ENCODE assay signal across 12 cellular contexts in the genomic region with DNA sequence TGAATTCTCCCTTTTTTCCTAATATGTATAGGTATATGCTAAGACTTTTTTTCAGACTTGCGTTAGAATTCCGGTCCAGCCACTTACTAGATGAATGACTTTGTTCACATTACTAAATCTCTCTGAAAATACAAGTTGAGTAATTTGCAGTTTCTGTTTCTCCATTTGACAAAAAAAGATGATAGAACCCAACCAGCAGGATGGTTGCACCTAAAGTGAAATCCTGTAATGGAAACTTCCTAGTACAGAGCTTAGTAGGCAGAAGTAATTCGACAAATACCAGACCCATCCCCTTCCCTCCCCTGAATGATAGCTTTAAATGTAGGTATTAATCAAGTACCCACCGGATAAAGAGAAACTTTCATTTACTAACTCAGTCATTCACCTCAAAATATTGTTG.
DNase-seq lines count a peak whose midpoint lies in the region; ATAC-seq and TF ChIP-seq lines count a peak whose summit lies in the region.
"Had no signal": no experiment of that assay in that cellular context is flagged by ENCODE, and none has a peak within 500 bp of the region (broad histone marks: within the 10 kb centered on the region; RNA-seq: fewer than 3 reads in every experiment).

No MANE protein-coding gene starts in this region.

- no peak overlapping the region for H3K9ac ChIP-seq in SK-N-MC (ENCODE audit: insufficient read length)

- H3K27me3 ChIP-seq in GM23338 (ENCODE audit: insufficient read depth), result no peaks in the 10 kb centered on the region

- H3K36me3 Mint-ChIP-seq in natural killer cell (no peaks in the 10 kb centered on the region), GM23338 (ENCODE audit: low read depth) (no peaks in the 10 kb centered on the region)

- H3K27ac ChIP-seq in SK-N-MC, result peak overlapping the region; percentile 65; the same call in 1 of the 2 replicates
- H3K27ac ChIP-seq in GM23338 (ENCODE audit: low read depth), result no peak overlapping the region

- H3K9me3 Mint-ChIP-seq in natural killer cell, result no peaks in the 10 kb centered on the region
- no peaks in the 10 kb centered on the region for H3K9me3 Mint-ChIP-seq in GM23338

- TF ChIP-seq CTCF in natural killer cell (IDR thresholded peaks at IDR 0.05) (no peak), GM23338 (conservative IDR thresholded peaks at IDR 0.05; ENCODE audit: low read depth in 2 of 2) (no peak)

- intact Hi-C loops in natural killer cell (cut with micrococcal nuclease), result loop anchor here (5.0 kb wide), 3 partner anchors 35 to 75 kb away; no protein-coding TSS in a partner anchor

- H3K27ac Mint-ChIP-seq in natural killer cell (peak overlapping the region; percentile 84 to 90), GM23338 (no peak overlapping the region)

- peak overlapping the region; percentile 72 for H3K4me3 Mint-ChIP-seq in natural killer cell
- H3K4me3 Mint-ChIP-seq in GM23338, result no peak overlapping the region

- 0 out of 2 replicates have a peak, but pooled peaks cover 3% of the 10 kb centered on the region for H3K9me2 ChIP-seq in GM23338 (ENCODE audit: insufficient read depth)

- no peaks in the 10 kb centered on the region for H3K79me2 ChIP-seq in GM23338 (replicated peaks; ENCODE audit: insufficient read depth)

- H3K4me3 ChIP-seq in SK-N-MC (peak overlapping the region; percentile 52; the same call in 1 of the 2 replicates), GM23338 (no peak overlapping the region)
- H3K4me3 ChIP-seq: skin epidermis had no signal

- no peak overlapping the region for H2AFZ ChIP-seq in GM23338

- H3K4me1 ChIP-seq in GM23338 (ENCODE audit: insufficient read depth), result peaks cover 7% of the 10 kb centered on the region; the same call in 1 of the 2 replicates

- DNase-seq in SK-N-MC (ENCODE audit: low read depth, low spot score) (no peak), natural killer cell (no peak), NCI-H1092 (lab: John Stamatoyannopoulos, UW) (no peak), NCI-H2029 (lab: John Stamatoyannopoulos, UW) (no peak), cerebellar cortex (ENCODE audit: low spot score) (no peak), GM23338 (ENCODE audit: low spot score) (no peak)
- DNase-seq: activated CD4-positive, alpha-beta T cell treated with anti-CD3 and anti-CD28 coated beads for 4 hours; DMS153; GOT3 had no signal

- H3K4me1 Mint-ChIP-seq in natural killer cell (peaks cover 33 to 62% of the 10 kb centered on the region in 2 donors), GM23338 (peaks cover 3% of the 10 kb centered on the region; the same call in 2 of the 3 replicates)

- no peaks in the 10 kb centered on the region for H3K9me3 ChIP-seq in SK-N-MC (ENCODE audit: low read depth, low read length)

- H3F3A ChIP-seq in GM23338 (replicated peaks; ENCODE audit: low read depth), result no peaks in the 10 kb centered on the region

- no peaks in the 10 kb centered on the region for H3K36me3 ChIP-seq in SK-N-MC (ENCODE audit: insufficient read depth, low read length)
- H3K36me3 ChIP-seq in GM23338 (ENCODE audit: insufficient read depth), result no peaks in the 10 kb centered on the region

- H3K27me3 Mint-ChIP-seq in natural killer cell (ENCODE audit: low read depth in 2 of 2) (no peaks in the 10 kb centered on the region), GM23338 (ENCODE audit: insufficient read depth, low read depth, poor library complexity) (no peaks in the 10 kb centered on the region)

- H3K4me2 ChIP-seq in GM23338, result no peak overlapping the region

- ATAC-seq in GM18499 (IDR thresholded peaks at IDR 0.05; ENCODE audit: insufficient read depth, unreplicated experiment) (peak; percentile 52), GM21390 (IDR thresholded peaks at IDR 0.05; ENCODE audit: unreplicated experiment) (peak; percentile 66), natural killer cell (peak in 1 of 3 donors; percentile 49), GM23338 (no peak)

- no peaks in the 10 kb centered on the region; the same call in 1 of the 2 replicates for H4K20me1 ChIP-seq in GM23338 (replicated peaks; ENCODE audit: insufficient read depth)

TF ChIP-seq in GM23338, 12 proteins besides CTCF, POLR2A, EP300 and RAD21 (continues in another document):
- TF ChIP-seq, protein P1, sequence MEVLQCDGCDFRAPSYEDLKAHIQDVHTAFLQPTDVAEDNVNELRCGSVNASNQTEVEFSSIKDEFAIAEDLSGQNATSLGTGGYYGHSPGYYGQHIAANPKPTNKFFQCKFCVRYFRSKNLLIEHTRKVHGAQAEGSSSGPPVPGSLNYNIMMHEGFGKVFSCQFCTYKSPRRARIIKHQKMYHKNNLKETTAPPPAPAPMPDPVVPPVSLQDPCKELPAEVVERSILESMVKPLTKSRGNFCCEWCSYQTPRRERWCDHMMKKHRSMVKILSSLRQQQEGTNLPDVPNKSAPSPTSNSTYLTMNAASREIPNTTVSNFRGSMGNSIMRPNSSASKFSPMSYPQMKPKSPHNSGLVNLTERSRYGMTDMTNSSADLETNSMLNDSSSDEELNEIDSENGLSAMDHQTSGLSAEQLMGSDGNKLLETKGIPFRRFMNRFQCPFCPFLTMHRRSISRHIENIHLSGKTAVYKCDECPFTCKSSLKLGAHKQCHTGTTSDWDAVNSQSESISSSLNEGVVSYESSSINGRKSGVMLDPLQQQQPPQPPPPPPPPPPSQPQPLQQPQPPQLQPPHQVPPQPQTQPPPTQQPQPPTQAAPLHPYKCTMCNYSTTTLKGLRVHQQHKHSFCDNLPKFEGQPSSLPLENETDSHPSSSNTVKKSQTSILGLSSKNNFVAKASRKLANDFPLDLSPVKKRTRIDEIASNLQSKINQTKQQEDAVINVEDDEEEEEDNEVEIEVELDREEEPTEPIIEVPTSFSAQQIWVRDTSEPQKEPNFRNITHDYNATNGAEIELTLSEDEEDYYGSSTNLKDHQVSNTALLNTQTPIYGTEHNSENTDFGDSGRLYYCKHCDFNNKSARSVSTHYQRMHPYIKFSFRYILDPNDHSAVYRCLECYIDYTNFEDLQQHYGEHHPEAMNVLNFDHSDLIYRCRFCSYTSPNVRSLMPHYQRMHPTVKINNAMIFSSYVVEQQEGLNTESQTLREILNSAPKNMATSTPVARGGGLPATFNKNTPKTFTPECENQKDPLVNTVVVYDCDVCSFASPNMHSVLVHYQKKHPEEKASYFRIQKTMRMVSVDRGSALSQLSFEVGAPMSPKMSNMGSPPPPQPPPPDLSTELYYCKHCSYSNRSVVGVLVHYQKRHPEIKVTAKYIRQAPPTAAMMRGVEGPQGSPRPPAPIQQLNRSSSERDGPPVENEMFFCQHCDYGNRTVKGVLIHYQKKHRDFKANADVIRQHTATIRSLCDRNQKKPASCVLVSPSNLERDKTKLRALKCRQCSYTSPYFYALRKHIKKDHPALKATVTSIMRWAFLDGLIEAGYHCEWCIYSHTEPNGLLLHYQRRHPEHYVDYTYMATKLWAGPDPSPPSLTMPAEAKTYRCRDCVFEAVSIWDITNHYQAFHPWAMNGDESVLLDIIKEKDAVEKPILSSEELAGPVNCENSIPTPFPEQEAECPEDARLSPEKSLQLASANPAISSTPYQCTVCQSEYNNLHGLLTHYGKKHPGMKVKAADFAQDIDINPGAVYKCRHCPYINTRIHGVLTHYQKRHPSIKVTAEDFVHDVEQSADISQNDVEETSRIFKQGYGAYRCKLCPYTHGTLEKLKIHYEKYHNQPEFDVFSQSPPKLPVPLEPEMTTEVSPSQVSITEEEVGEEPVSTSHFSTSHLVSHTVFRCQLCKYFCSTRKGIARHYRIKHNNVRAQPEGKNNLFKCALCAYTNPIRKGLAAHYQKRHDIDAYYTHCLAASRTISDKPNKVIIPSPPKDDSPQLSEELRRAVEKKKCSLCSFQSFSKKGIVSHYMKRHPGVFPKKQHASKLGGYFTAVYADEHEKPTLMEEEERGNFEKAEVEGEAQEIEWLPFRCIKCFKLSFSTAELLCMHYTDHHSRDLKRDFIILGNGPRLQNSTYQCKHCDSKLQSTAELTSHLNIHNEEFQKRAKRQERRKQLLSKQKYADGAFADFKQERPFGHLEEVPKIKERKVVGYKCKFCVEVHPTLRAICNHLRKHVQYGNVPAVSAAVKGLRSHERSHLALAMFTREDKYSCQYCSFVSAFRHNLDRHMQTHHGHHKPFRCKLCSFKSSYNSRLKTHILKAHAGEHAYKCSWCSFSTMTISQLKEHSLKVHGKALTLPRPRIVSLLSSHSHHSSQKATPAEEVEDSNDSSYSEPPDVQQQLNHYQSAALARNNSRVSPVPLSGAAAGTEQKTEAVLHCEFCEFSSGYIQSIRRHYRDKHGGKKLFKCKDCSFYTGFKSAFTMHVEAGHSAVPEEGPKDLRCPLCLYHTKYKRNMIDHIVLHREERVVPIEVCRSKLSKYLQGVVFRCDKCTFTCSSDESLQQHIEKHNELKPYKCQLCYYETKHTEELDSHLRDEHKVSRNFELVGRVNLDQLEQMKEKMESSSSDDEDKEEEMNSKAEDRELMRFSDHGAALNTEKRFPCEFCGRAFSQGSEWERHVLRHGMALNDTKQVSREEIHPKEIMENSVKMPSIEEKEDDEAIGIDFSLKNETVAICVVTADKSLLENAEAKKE (CRISPR knock-in tag; IDR thresholded peaks at IDR 0.05), result no peak
- no peak for TF ChIP-seq EZH2phosphoT487 (IDR thresholded peaks at IDR 0.05; ENCODE audit: unreplicated experiment)
- TF ChIP-seq NANOG (IDR thresholded peaks at IDR 0.05; ENCODE audit: borderline replicate concordance), result no peak
- TF ChIP-seq, protein P2, sequence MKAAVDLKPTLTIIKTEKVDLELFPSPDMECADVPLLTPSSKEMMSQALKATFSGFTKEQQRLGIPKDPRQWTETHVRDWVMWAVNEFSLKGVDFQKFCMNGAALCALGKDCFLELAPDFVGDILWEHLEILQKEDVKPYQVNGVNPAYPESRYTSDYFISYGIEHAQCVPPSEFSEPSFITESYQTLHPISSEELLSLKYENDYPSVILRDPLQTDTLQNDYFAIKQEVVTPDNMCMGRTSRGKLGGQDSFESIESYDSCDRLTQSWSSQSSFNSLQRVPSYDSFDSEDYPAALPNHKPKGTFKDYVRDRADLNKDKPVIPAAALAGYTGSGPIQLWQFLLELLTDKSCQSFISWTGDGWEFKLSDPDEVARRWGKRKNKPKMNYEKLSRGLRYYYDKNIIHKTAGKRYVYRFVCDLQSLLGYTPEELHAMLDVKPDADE (IDR thresholded peaks at IDR 0.05), result no peak
- no peak for TF ChIP-seq CREB1 (CRISPR knock-in tag; IDR thresholded peaks at IDR 0.05; ENCODE audit: low read depth)
- no peak for TF ChIP-seq STAT1 (IDR thresholded peaks at IDR 0.05; ENCODE audit: unreplicated experiment)
- no peak for TF ChIP-seq ZNF331 (CRISPR knock-in tag; IDR thresholded peaks at IDR 0.05; ENCODE audit: low read depth)
- TF ChIP-seq ZNF114 (CRISPR knock-in tag; IDR thresholded peaks at IDR 0.05), result no peak
- TF ChIP-seq JUNB (IDR thresholded peaks at IDR 0.05; ENCODE audit: unreplicated experiment), result no peak
- TF ChIP-seq POLR2AphosphoS5 (IDR thresholded peaks at IDR 0.05; ENCODE audit: low read depth), result no peak
